In the genomic region with DNA sequence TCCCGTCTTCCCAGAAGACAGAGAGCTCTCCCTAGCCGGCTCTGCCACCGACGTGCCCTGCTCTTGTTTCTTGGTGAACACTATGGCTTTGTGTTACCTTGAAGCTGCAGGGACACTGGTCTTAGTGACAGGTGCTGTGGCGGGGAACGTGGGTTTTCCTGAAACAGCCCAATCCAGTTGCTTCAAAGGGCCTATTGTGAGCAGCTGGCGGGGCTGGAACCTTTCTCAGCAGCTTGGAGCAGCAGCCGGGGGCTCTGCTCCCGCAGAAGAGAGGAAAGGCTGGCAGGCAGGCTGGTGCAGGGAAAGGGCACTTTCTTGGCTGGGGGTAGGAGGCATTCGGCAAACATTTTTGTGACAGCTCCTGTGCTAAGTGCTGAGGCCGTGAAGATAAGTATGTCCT, we compare ENCODE assay signal across 16 cellular contexts. TPM values are rescaled to one million over a fixed set of nuclear protein-coding genes. Genes with fewer than 3 reads are reported as not detected.
"Had no signal": no experiment of that assay in that cellular context is flagged by ENCODE, and none has a peak within 500 bp of the region (broad histone marks: within the 10 kb centered on the region; RNA-seq: fewer than 3 reads in every experiment).

No MANE protein-coding gene starts in this region.

- H3K4me3 ChIP-seq: esophagus squamous epithelium, left lung, neural progenitor cell, ovary, skin epidermis, tibial nerve had no signal

- H3K27ac ChIP-seq: esophagus squamous epithelium, left lung, neural progenitor cell, ovary, tibial nerve had no signal

- H3K9me3 Mint-ChIP-seq: activated CD4-positive, alpha-beta T cell treated with anti-CD3 and anti-CD28 coated beads, Interleukin-2, amount 10 ng/mL, durations not matched to agents 7 days and 5 days; activated naive CD4-positive, alpha-beta T cell treated with anti-CD3 and anti-CD28 coated beads, Interleukin-2, amount 50 U/mL, for 24 hours; brain had no signal

- H3K4me3 Mint-ChIP-seq: activated CD4-positive, alpha-beta T cell treated with anti-CD3 and anti-CD28 coated beads, Interleukin-2, amount 10 ng/mL, durations not matched to agents 7 days and 5 days; activated naive CD4-positive, alpha-beta T cell treated with anti-CD3 and anti-CD28 coated beads, Interleukin-2, amount 50 U/mL, for 24 hours; brain; neural progenitor cell had no signal

- H3K9me3 ChIP-seq: esophagus squamous epithelium, left lung, ovary, tibial nerve had no signal

- H3K27me3 ChIP-seq: esophagus squamous epithelium, left lung, neural progenitor cell, ovary, tibial nerve had no signal

- H3K9ac ChIP-seq: neural progenitor cell had no signal

- DNase-seq: activated CD4-positive, alpha-beta T cell treated with anti-CD3 and anti-CD28 coated beads, Interleukin-2, amount 10 ng/mL, durations not matched to agents 7 days and 5 days; activated CD4-positive, CD25-positive, alpha-beta regulatory T cell; amniotic stem cell; esophagus squamous epithelium; foreskin fibroblast; left lung; ovary; retina; stimulated activated CD4-positive, alpha-beta T cell treated with anti-CD3 and anti-CD28 coated beads, Interleukin-4, amount 100 ng/mL, for 4 hours; T-helper 2 cell had no signal

- ATAC-seq: left lung had no signal

- H3K36me3 Mint-ChIP-seq: activated naive CD4-positive, alpha-beta T cell treated with anti-CD3 and anti-CD28 coated beads, Interleukin-2, amount 50 U/mL, for 24 hours; brain; neural progenitor cell had no signal

- H3K4me1 Mint-ChIP-seq: activated CD4-positive, alpha-beta T cell treated with anti-CD3 and anti-CD28 coated beads, Interleukin-2, amount 10 ng/mL, durations not matched to agents 7 days and 5 days; activated naive CD4-positive, alpha-beta T cell treated with anti-CD3 and anti-CD28 coated beads, Interleukin-2, amount 50 U/mL, for 24 hours; brain; neural progenitor cell had no signal

- H3K36me3 ChIP-seq: left lung, neural progenitor cell, ovary, tibial nerve had no signal

- H3K27me3 Mint-ChIP-seq: activated naive CD4-positive, alpha-beta T cell treated with anti-CD3 and anti-CD28 coated beads, Interleukin-2, amount 50 U/mL, for 24 hours had no signal

- H3K4me1 ChIP-seq: neural progenitor cell, tibial nerve had no signal

- H3K27ac Mint-ChIP-seq: activated CD4-positive, alpha-beta T cell treated with anti-CD3 and anti-CD28 coated beads, Interleukin-2, amount 10 ng/mL, durations not matched to agents 7 days and 5 days; activated naive CD4-positive, alpha-beta T cell treated with anti-CD3 and anti-CD28 coated beads, Interleukin-2, amount 50 U/mL, for 24 hours; neural progenitor cell had no signal

RNA-seq across cellular contexts. Expression of a gene that starts 12.8 kb away (rescaled TPM):
- total RNA-seq: activated CD4-positive, alpha-beta T cell treated with anti-CD3 and anti-CD28 coated beads, Interleukin-2, amount 10 ng/mL, durations not matched to agents 7 days and 5 days; activated CD8-positive, alpha-beta memory T cell treated with anti-CD3 and anti-CD28 coated beads for 36 hours had no signal
